In the genomic region with DNA sequence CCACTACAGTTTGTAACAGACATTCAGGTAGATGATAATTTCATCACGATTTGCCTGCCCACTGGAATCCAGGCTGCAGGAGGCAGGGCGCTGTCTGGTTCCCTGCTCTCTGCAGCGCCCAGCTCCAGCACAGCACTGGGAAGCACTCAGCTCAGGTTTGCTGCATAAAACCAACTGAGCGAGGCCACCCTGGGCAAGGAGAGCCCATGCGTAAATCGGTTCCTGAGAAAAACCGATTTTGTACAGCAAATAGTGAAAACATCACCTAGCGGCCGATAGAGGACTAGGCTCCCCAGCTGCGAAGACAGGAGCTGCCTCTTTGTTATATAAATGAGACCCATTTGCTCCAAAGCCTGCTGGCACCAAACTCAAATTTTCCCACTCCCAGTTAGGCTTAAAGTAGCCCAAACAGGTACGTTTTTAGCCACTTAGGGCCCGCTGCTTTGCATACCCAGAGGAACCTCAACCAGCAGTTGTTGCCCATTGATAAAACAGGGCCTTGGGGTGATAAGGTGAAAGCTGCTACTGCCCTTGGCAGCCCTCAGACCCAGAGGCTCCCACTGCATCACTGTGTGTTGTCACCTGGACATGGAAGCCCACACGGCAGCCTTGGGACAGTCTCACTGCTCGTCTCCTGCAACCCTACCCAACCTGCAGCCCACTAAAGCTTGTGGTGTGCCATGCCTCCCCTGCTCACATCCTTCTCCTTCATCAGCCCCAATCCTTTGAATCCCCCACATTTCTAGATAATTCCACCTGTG, we compare ENCODE assay signal across 1 cellular context.
TF ChIP-seq lines count a peak whose summit lies in the region.

No MANE protein-coding gene starts in this region.

TF ChIP-seq in GM12878, 131 proteins besides CTCF, POLR2A, EP300 and RAD21 (continued from another document):
- TF ChIP-seq, protein P1, sequence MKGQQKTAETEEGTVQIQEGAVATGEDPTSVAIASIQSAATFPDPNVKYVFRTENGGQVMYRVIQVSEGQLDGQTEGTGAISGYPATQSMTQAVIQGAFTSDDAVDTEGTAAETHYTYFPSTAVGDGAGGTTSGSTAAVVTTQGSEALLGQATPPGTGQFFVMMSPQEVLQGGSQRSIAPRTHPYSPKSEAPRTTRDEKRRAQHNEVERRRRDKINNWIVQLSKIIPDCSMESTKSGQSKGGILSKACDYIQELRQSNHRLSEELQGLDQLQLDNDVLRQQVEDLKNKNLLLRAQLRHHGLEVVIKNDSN (IDR thresholded peaks at IDR 0.05; ENCODE audit: borderline replicate concordance, extremely low read length, insufficient read depth, low read depth, low read length): no peak
- TF ChIP-seq CHD1 (IDR thresholded peaks at IDR 0.05; ENCODE audit: low read depth, low read length): no peak
TF ChIP-seq in GM12878: peak in this region for 0.
